In the genomic region with DNA sequence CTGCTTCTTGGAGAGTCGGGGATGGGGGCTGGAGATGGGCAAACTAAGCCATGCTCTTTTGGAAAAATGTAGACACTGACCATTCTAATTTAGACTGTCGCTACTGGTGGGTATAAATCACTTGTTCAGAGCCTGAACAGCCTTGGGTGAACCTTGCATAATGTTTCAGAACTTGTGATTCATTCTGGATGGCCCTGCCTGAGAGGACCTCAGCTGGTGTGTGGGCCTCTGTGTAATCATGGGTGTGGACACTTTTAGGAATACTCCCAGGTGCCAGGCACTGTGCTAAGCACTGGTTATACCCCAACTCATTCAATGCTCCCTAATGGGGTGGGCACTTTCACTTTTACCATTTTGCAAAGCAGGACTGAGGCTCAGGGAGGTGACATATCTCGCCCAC, we compare ENCODE assay signal across 1 cellular context.
TF ChIP-seq lines count a peak whose summit lies in the region.

No MANE protein-coding gene starts in this region.

TF ChIP-seq in GM12878, 131 proteins besides CTCF, POLR2A, EP300 and RAD21:
- TF ChIP-seq TCF3 (IDR thresholded peaks at IDR 0.05; ENCODE audit: borderline replicate concordance, insufficient read depth, low read depth, low read length) (no peak), DPF2 (IDR thresholded peaks at IDR 0.05) (no peak), ELK1 (IDR thresholded peaks at IDR 0.05; ENCODE audit: low read depth, low read length) (no peak), NR2C1 (IDR thresholded peaks at IDR 0.05) (no peak), CREM (IDR thresholded peaks at IDR 0.05; ENCODE audit: low read depth) (no peak), USF2 (IDR thresholded peaks at IDR 0.05; ENCODE audit: borderline replicate concordance, low read depth, low read length) (no peak), RFX5 (IDR thresholded peaks at IDR 0.05; ENCODE audit: low read depth, low read length) (no peak), SMAD5 (IDR thresholded peaks at IDR 0.05; ENCODE audit: low read depth) (no peak), SRF (IDR thresholded peaks at IDR 0.05; ENCODE audit: low read depth in 2 of 2, low read length in 2 of 2) (no peak), SUZ12 (IDR thresholded peaks at IDR 0.05; ENCODE audit: unreplicated experiment) (no peak), BCL11A (IDR thresholded peaks at IDR 0.05; ENCODE audit: low read depth, low read length) (no peak), NFIC (IDR thresholded peaks at IDR 0.05; ENCODE audit: low read depth, low read length) (no peak)
- TF ChIP-seq, protein P1, sequence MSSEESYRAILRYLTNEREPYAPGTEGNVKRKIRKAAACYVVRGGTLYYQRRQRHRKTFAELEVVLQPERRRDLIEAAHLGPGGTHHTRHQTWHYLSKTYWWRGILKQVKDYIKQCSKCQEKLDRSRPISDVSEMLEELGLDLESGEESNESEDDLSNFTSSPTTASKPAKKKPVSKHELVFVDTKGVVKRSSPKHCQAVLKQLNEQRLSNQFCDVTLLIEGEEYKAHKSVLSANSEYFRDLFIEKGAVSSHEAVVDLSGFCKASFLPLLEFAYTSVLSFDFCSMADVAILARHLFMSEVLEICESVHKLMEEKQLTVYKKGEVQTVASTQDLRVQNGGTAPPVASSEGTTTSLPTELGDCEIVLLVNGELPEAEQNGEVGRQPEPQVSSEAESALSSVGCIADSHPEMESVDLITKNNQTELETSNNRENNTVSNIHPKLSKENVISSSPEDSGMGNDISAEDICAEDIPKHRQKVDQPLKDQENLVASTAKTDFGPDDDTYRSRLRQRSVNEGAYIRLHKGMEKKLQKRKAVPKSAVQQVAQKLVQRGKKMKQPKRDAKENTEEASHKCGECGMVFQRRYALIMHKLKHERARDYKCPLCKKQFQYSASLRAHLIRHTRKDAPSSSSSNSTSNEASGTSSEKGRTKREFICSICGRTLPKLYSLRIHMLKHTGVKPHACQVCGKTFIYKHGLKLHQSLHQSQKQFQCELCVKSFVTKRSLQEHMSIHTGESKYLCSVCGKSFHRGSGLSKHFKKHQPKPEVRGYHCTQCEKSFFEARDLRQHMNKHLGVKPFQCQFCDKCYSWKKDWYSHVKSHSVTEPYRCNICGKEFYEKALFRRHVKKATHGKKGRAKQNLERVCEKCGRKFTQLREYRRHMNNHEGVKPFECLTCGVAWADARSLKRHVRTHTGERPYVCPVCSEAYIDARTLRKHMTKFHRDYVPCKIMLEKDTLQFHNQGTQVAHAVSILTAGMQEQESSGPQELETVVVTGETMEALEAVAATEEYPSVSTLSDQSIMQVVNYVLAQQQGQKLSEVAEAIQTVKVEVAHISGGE (CRISPR knock-in tag; IDR thresholded peaks at IDR 0.05): no peak
